Comparison of ENCODE assay signal across 8 cellular contexts in the genomic region with DNA sequence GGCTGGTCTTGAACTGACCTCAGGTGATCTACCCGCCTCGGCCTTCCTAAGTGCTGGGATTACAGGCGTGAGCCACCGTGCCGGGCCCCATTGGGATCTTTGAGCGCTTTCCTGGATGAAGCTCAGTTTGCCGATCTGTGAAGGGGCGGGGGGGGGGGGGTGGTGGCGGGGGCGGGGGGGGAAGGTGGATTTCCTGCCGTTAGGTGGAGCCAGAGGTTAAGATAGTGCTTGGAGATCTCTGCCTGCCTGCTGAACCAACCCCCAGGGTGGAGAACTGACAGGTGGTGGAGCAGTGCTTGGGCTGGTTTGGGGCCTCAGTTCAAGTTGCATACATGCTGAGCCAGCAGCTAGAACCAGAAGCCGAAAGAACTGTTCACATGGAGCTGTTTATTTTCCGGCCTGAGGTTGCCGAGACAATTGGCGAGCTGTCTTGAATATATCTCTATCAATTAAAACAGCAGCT.
A peak's percentile ranks its signal among the peaks of the same experiment; 100 is the strongest.
DNase-seq lines count a peak whose midpoint lies in the region; ATAC-seq and TF ChIP-seq lines count a peak whose summit lies in the region.

No MANE protein-coding gene starts in this region.

- no peaks in the 10 kb centered on the region for H3K27me3 ChIP-seq in endocrine pancreas (ENCODE audit: control insufficient read depth, insufficient read depth, low read length)

- peaks cover 50% of the 10 kb centered on the region for H3K4me1 Mint-ChIP-seq in stimulated activated memory B cell treated with anti-CD40 and anti-IgM and Interleukin-4, amounts not matched to agents 10 μg/mL and 1 μg/mL and 100 μg/mL, for 72 hours

- H3K27ac ChIP-seq in C4-2B, result no peak overlapping the region

- TF ChIP-seq CTCF in C4-2B (conservative IDR thresholded peaks at IDR 0.05), result peak; percentile 66

- H3K4me1 ChIP-seq in endocrine pancreas (ENCODE audit: control insufficient read depth, insufficient read depth, low read length), result peaks cover 4% of the 10 kb centered on the region

- no peak overlapping the region for H3K9ac ChIP-seq in endocrine pancreas (ENCODE audit: control insufficient read depth, insufficient read depth, low read length)

- H3K27ac Mint-ChIP-seq in stimulated activated memory B cell treated with anti-CD40 and anti-IgM and Interleukin-4, amounts not matched to agents 10 μg/mL and 1 μg/mL and 100 μg/mL, for 72 hours, result peak overlapping the region; percentile 44

- DNase-seq in NCI-H82 treated with DMSO at 0.1 percent for 48 hours (lab: John Stamatoyannopoulos, UW; ENCODE audit: unreplicated experiment) (peak; percentile 93), midbrain (lab: John Stamatoyannopoulos, UW) (peak; percentile 81)
- DNase-seq in activated CD8-positive, alpha-beta memory T cell treated with anti-CD3 and anti-CD28 coated beads, Interleukin-2, amount 50 U/mL, for 1 hour (ENCODE audit: extremely low read depth), result peak; percentile 44

- no peaks in the 10 kb centered on the region for H3K9me3 Mint-ChIP-seq in stimulated activated memory B cell treated with anti-CD40 and anti-IgM and Interleukin-4, amounts not matched to agents 10 μg/mL and 1 μg/mL and 100 μg/mL, for 72 hours

- H3K4me3 Mint-ChIP-seq in stimulated activated memory B cell treated with anti-CD40 and anti-IgM and Interleukin-4, amounts not matched to agents 10 μg/mL and 1 μg/mL and 100 μg/mL, for 72 hours, result peak overlapping the region; percentile 83

- no peaks in the 10 kb centered on the region for H3K27me3 Mint-ChIP-seq in stimulated activated memory B cell treated with anti-CD40 and anti-IgM and Interleukin-4, amounts not matched to agents 10 μg/mL and 1 μg/mL and 100 μg/mL, for 72 hours

- H3K4me3 ChIP-seq in endocrine pancreas (ENCODE audit: control insufficient read depth, insufficient read depth, low read length), result peak overlapping the region; percentile 68

- no peaks in the 10 kb centered on the region for H3K36me3 ChIP-seq in endocrine pancreas (ENCODE audit: control insufficient read depth, insufficient read depth, low read length)

- H3K9me3 ChIP-seq in endocrine pancreas (ENCODE audit: control insufficient read depth, low read length), result no peaks in the 10 kb centered on the region

- ATAC-seq in HG03432 (IDR thresholded peaks at IDR 0.05; ENCODE audit: unreplicated experiment) (peak; percentile 39), GM21367 (IDR thresholded peaks at IDR 0.05; ENCODE audit: unreplicated experiment) (no peak)
- peak; percentile 73 for ATAC-seq in stimulated activated memory B cell treated with anti-CD40 and anti-IgM and Interleukin-4, amounts not matched to agents 10 μg/mL and 1 μg/mL and 100 μg/mL, for 72 hours

- no peaks in the 10 kb centered on the region for H3K36me3 Mint-ChIP-seq in stimulated activated memory B cell treated with anti-CD40 and anti-IgM and Interleukin-4, amounts not matched to agents 10 μg/mL and 1 μg/mL and 100 μg/mL, for 72 hours
